ENCODE assay signal across 8 cellular contexts in the genomic region with DNA sequence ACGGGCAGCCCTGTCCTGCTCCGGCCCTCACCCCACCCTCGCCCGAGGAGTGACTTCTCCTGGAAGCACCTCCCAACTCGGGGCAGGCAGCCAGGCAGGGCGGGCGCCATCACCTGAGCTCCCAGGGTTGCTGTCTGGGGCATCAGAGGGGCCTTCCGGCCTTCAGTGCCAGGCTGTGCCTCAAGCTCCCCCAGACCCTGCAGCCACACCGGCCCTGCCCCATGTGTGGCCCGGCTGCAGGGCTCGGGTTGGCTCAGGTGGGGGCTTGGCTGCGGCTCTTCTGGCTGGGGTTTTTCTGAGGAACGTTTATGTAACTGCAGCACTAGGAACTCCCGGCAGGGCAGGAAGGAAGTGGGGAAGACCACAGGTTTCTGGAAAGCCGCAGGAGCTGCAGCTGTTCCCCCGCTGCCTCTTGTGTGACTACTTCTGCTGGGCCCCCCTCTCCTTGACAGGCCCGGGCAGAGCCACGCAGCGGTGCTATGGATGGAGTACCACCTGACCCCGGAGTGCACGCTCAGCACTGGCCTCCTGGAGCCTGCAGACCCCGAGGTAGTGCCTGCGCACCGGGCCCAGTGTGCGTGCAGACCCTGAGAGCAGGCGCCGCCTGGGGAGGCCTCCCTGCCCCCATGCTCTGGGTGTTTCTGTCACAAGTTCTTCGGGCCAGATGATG. TPM values are rescaled to one million over a fixed set of nuclear protein-coding genes. Genes with fewer than 3 reads are reported as not detected.
DNase-seq lines count a peak whose midpoint lies in the region; ATAC-seq, FAIRE-seq and TF ChIP-seq lines count a peak whose summit lies in the region.

No MANE protein-coding gene starts in this region.

- no peak overlapping the region for H3K14ac ChIP-seq in H1 (ENCODE audit: insufficient read length)

- peak overlapping the region; percentile 20 for H3K27ac Mint-ChIP-seq in activated CD4-positive, alpha-beta T cell treated with anti-CD3 and anti-CD28 coated beads, Interleukin-2, amount 10 ng/mL, durations not matched to agents 24 days and 14 days
- peak overlapping the region; percentile 25 to 71 for H3K27ac Mint-ChIP-seq in stimulated activated naive CD8-positive, alpha-beta T cell treated with anti-CD3 and anti-CD28 coated beads, Interleukin-15, amount 100 ng/mL, for 72 hours

- TF ChIP-seq RAD21 in H1 (IDR thresholded peaks at IDR 0.05 in 1 of 2, conservative IDR thresholded peaks at IDR 0.05 in 1 of 2; ENCODE audit: low read depth in 2 of 2, low read length in 2 of 2), result no peak

- H2BK5ac ChIP-seq in H1 (ENCODE audit: low read depth, low read length), result 0 out of 2 replicates have a peak overlapping the region, but pooled peaks have one; percentile 16

- FAIRE-seq in H1 (lab: Jason Lieb, UNC), result no peak

- H3K23ac ChIP-seq in H1 (ENCODE audit: insufficient read length), result no peak overlapping the region

- H3K4me1 Mint-ChIP-seq in activated CD4-positive, alpha-beta T cell treated with anti-CD3 and anti-CD28 coated beads, Interleukin-2, amount 10 ng/mL, durations not matched to agents 24 days and 14 days, result peaks cover 30% of the 10 kb centered on the region
- peaks cover 53% of the 10 kb centered on the region for H3K4me1 Mint-ChIP-seq in stimulated activated naive CD8-positive, alpha-beta T cell treated with anti-CD3 and anti-CD28 coated beads, Interleukin-15, amount 100 ng/mL, for 72 hours

- no peak overlapping the region for H3K18ac ChIP-seq in H1 (ENCODE audit: extremely low read depth, low read length)

- no peak overlapping the region for H2BK15ac ChIP-seq in H1 (ENCODE audit: low read length)

- peak; percentile 94 for DNase-seq in activated CD4-positive, alpha-beta T cell treated with anti-CD3 and anti-CD28 coated beads, Interleukin-2, amount 10 ng/mL, durations not matched to agents 24 days and 14 days
- no peak for DNase-seq in H1 (ENCODE audit: low read depth in 1 of 2, low spot score in 2 of 2)
- DNase-seq in stimulated activated naive CD8-positive, alpha-beta T cell treated with anti-CD3 and anti-CD28 coated beads, Interleukin-15, amount 100 ng/mL, for 72 hours, result peak; percentile 64 to 84
- no peak for DNase-seq in NCI-H146 (lab: John Stamatoyannopoulos, UW)
- no peak for DNase-seq in germinal center (ENCODE audit: low spot score)
- DNase-seq in BE2C, result no peak

- no peak overlapping the region for H3K9ac ChIP-seq in H1 (replicated peaks in 1 of 4; ENCODE audit: extremely low read depth in 1 of 4, low read depth in 3 of 4, low read length in 3 of 4)

- peaks cover 6 to 37% (median 18%) of the 10 kb centered on the region in 4 experiments; a peak in 7 of 8 replicates for H3K36me3 ChIP-seq in H1 (ENCODE audit: control insufficient read depth in 2 of 4, insufficient read depth in 4 of 4, low read length in 3 of 4)
- peaks cover 57% of the 10 kb centered on the region for H3K36me3 ChIP-seq in BE2C

- no peak overlapping the region for H2BK12ac ChIP-seq in H1 (ENCODE audit: low read depth, low read length)

- 96% methylated on average over 26 of the region's 28 CpGs; no CpG with 5 or more reads in 1 of the 2 experiments for WGBS in H1 (ENCODE audit: extremely low coverage in 1 of 2, insufficient coverage in 1 of 2, insufficient read length in 1 of 2, insufficient replicate concordance in 2 of 2, low coverage in 1 of 2, low lambda C conversion rate in 2 of 2, missing lambda C conversion rate in 1 of 2), 2 experiments

- peaks cover 0 to 11% of the 10 kb centered on the region in 2 experiments for H4K20me1 ChIP-seq in H1 (replicated peaks in 1 of 2; ENCODE audit: control insufficient read depth in 1 of 2, insufficient read depth in 2 of 2, low read length in 2 of 2)

- H3K4me1 ChIP-seq in H1 (replicated peaks in 1 of 4; ENCODE audit: control insufficient read depth in 3 of 4, insufficient read depth in 4 of 4, low read length in 3 of 4), result no peaks in the 10 kb centered on the region
- peaks cover 5% of the 10 kb centered on the region; the same call in 1 of the 2 replicates for H3K4me1 ChIP-seq in BE2C

- H3K27ac ChIP-seq in H1 (ENCODE audit: low read depth, low read length), result no peak overlapping the region

- H3K23me2 ChIP-seq in H1 (ENCODE audit: low read depth, low read length), result no peaks in the 10 kb centered on the region

- H3K4me3 ChIP-seq in H1 (ENCODE audit: extremely low read depth in 1 of 4, insufficient read depth in 2 of 4, low read depth in 3 of 4, low read length in 4 of 4) (no peak overlapping the region), BE2C (ENCODE audit: low read depth, low read length) (no peak overlapping the region)

- H3K4ac ChIP-seq in H1 (replicated peaks; ENCODE audit: insufficient read length, low read depth, low read length), result no peak overlapping the region

- H2BK20ac ChIP-seq in H1 (ENCODE audit: low read length), result no peak overlapping the region

- TF ChIP-seq CTCF in H1 (IDR thresholded peaks at IDR 0.05; ENCODE audit: control extremely low read depth in 1 of 3, insufficient read depth in 1 of 3, low read depth in 1 of 3, low read length in 3 of 3), result no peak
- no peak for TF ChIP-seq CTCF in BE2C (IDR thresholded peaks at IDR 0.05; ENCODE audit: low read depth, low read length)

- H4K5ac ChIP-seq in H1 (ENCODE audit: insufficient read length, low read depth, low read length), result no peak overlapping the region

- H2AK5ac ChIP-seq in H1 (ENCODE audit: low read depth, low read length), result no peak overlapping the region

- H2AFZ ChIP-seq in H1 (ENCODE audit: low read length), result no peak overlapping the region

- no peak overlapping the region for H4K91ac ChIP-seq in H1 (replicated peaks; ENCODE audit: insufficient read length, low read length)

- H3K79me2 ChIP-seq in H1 (ENCODE audit: control insufficient read depth in 1 of 2, insufficient read depth in 2 of 2, low read length in 2 of 2), result no peaks in the 10 kb centered on the region

- no peak for TF ChIP-seq EP300 in H1 (IDR thresholded peaks at IDR 0.05; ENCODE audit: borderline replicate concordance in 1 of 2, low read depth in 2 of 2, low read length in 2 of 2)

- ATAC-seq in GM19438 (IDR thresholded peaks at IDR 0.05; ENCODE audit: low read depth, unreplicated experiment) (peak; percentile 82), HG03378 (IDR thresholded peaks at IDR 0.05; ENCODE audit: unreplicated experiment) (peak; percentile 76)
- ATAC-seq in stimulated activated naive CD8-positive, alpha-beta T cell treated with anti-CD3 and anti-CD28 coated beads, Interleukin-15, amount 100 ng/mL, for 72 hours, result peak; percentile 90

- POLR2A ChIA-PET in H1 (lab: Charles Lee; ENCODE audit: partially characterized antibody), result interaction anchor here (1.2 to 1.6 kb wide), 3 partner anchors 10 to 22 kb away, joined by 3 to 6 read pairs (median 4); no protein-coding TSS in a partner anchor

- no peaks in the 10 kb centered on the region for H3K9me3 Mint-ChIP-seq in activated CD4-positive, alpha-beta T cell treated with anti-CD3 and anti-CD28 coated beads, Interleukin-2, amount 10 ng/mL, durations not matched to agents 24 days and 14 days
- no peaks in the 10 kb centered on the region for H3K9me3 Mint-ChIP-seq in stimulated activated naive CD8-positive, alpha-beta T cell treated with anti-CD3 and anti-CD28 coated beads, Interleukin-15, amount 100 ng/mL, for 72 hours

- no peak overlapping the region for H3K56ac ChIP-seq in H1 (replicated peaks; ENCODE audit: insufficient read length, low read depth, low read length)

- no peaks in the 10 kb centered on the region for H3K79me1 ChIP-seq in H1 (ENCODE audit: low read depth, low read length)

- TF ChIP-seq POLR2A in H1 (IDR thresholded peaks at IDR 0.05; ENCODE audit: control extremely low read depth in 1 of 2, low read depth in 2 of 2, low read length in 2 of 2), result no peak

- CTCF ChIA-PET in H1 (lab: Charles Lee; ENCODE audit: partially characterized antibody), result interaction anchor here (0.6 to 6.2 kb wide), 28 partner anchors 10 to 179 kb away, joined by 3 to 95 read pairs (median 5); a partner anchor contains a TSS

- H2BK120ac ChIP-seq in H1 (replicated peaks; ENCODE audit: low read depth, low read length), result no peak overlapping the region

- H3K9me3 ChIP-seq in H1 (ENCODE audit: insufficient read depth in 2 of 2, low read depth in 1 of 2, low read length in 1 of 2) (no peaks in the 10 kb centered on the region), BE2C (no peaks in the 10 kb centered on the region)

- intact Hi-C loops in activated CD4-positive, alpha-beta T cell treated with anti-CD3 and anti-CD28 coated beads, Interleukin-2, amount 10 ng/mL, durations not matched to agents 24 days and 14 days (cut with micrococcal nuclease), result no loop called here

- H3K36me3 Mint-ChIP-seq in activated CD4-positive, alpha-beta T cell treated with anti-CD3 and anti-CD28 coated beads, Interleukin-2, amount 10 ng/mL, durations not matched to agents 24 days and 14 days (ENCODE audit: low read depth), result peaks cover 77% of the 10 kb centered on the region

- H3K27me3 ChIP-seq in H1 (replicated peaks in 1 of 4; ENCODE audit: control insufficient read depth in 3 of 4, extremely low read depth in 1 of 4, insufficient read depth in 3 of 4, low read length in 3 of 4) (no peaks in the 10 kb centered on the region), BE2C (no peaks in the 10 kb centered on the region)

- no peak overlapping the region for H3K4me2 ChIP-seq in H1 (ENCODE audit: insufficient read depth in 1 of 2, low read depth in 2 of 2, low read length in 2 of 2)

- peak overlapping the region; percentile 75 for H3K4me3 Mint-ChIP-seq in activated CD4-positive, alpha-beta T cell treated with anti-CD3 and anti-CD28 coated beads, Interleukin-2, amount 10 ng/mL, durations not matched to agents 24 days and 14 days
- H3K4me3 Mint-ChIP-seq in stimulated activated naive CD8-positive, alpha-beta T cell treated with anti-CD3 and anti-CD28 coated beads, Interleukin-15, amount 100 ng/mL, for 72 hours, result peak overlapping the region; percentile 33 to 75

- H3K27me3 Mint-ChIP-seq in activated CD4-positive, alpha-beta T cell treated with anti-CD3 and anti-CD28 coated beads, Interleukin-2, amount 10 ng/mL, durations not matched to agents 24 days and 14 days, result peaks cover 2% of the 10 kb centered on the region
- H3K27me3 Mint-ChIP-seq in stimulated activated naive CD8-positive, alpha-beta T cell treated with anti-CD3 and anti-CD28 coated beads, Interleukin-15, amount 100 ng/mL, for 72 hours, result no peaks in the 10 kb centered on the region

- no peak overlapping the region for H4K8ac ChIP-seq in H1 (ENCODE audit: extremely low read depth, insufficient read depth, low read length)

RNA-seq across cellular contexts. Expression of a gene that starts 45.6 kb away (rescaled TPM):
- total RNA-seq in activated CD4-positive, alpha-beta T cell treated with anti-CD3 and anti-CD28 coated beads, Interleukin-2, amount 10 ng/mL, durations not matched to agents 24 days and 14 days, result 69.7 and 72.2 TPM in 2 replicates
- 48.2 and 48.7 TPM in 2 replicates for total RNA-seq in H1 (2021; fragmentation: NEBNext Ultra II Directional; extraction: Animal tissue kit (Norgen Biotek cat#: 25700))
- 49.3 and 67.4 TPM in 2 replicates for polyA plus RNA-seq in H1 (2011; rRNA removed)
- polyA plus RNA-seq in H1 (2011; cell fraction: cytosol; rRNA removed), result 70.2 TPM
- 200 TPM for polyA plus RNA-seq in H1 (2011; cell fraction: nucleus; rRNA removed)
- polyA plus RNA-seq in H1 (2012, experiment 1 of 2), result 48.4 to 57.0 TPM (median 53.5 TPM) in 4 replicates
- 53.6 TPM for polyA plus RNA-seq in H1 (2012, experiment 2 of 2)
- 37.0 TPM for polyA plus RNA-seq in H1 (2013, experiment 1 of 2)
- polyA plus RNA-seq in H1 (2013, experiment 2 of 2), result 33.0 TPM
- 65.7 and 68.2 TPM in 2 replicates for polyA minus RNA-seq in H1 (2011; rRNA and poly(A)+ RNA removed)
- polyA minus RNA-seq in H1 (2011; cell fraction: cytosol; rRNA and poly(A)+ RNA removed), result 44.0 TPM
- 57.0 TPM for polyA minus RNA-seq in H1 (2011; cell fraction: nucleus; rRNA and poly(A)+ RNA removed)
- 67.4 TPM for polyA plus RNA-seq in BE2C (2012; ENCODE audit: insufficient read depth, insufficient read length, low read depth)

RNA-seq across cellular contexts. Expression of a gene that starts 45.6 kb away (rescaled TPM):
- 22.3 and 27.1 TPM in 2 replicates for total RNA-seq in activated CD4-positive, alpha-beta T cell treated with anti-CD3 and anti-CD28 coated beads, Interleukin-2, amount 10 ng/mL, durations not matched to agents 24 days and 14 days
- total RNA-seq in H1 (2021; fragmentation: NEBNext Ultra II Directional; extraction: Animal tissue kit (Norgen Biotek cat#: 25700)), result 16.4 and 21.3 TPM in 2 replicates
- polyA plus RNA-seq in H1 (2011; rRNA removed), result 7.3 and 7.6 TPM in 2 replicates
- polyA plus RNA-seq in H1 (2011; cell fraction: cytosol; rRNA removed), result 12.4 TPM
- polyA plus RNA-seq in H1 (2011; cell fraction: nucleus; rRNA removed), result 15.3 TPM
- polyA plus RNA-seq in H1 (2012, experiment 1 of 2), result 9.3 to 16.0 TPM (median 12.7 TPM) in 4 replicates
- polyA plus RNA-seq in H1 (2012, experiment 2 of 2), result 3.8 TPM
- polyA plus RNA-seq in H1 (2013, experiment 1 of 2), result 10.4 TPM
- 9.0 TPM for polyA plus RNA-seq in H1 (2013, experiment 2 of 2)
- 10.2 and 11.4 TPM in 2 replicates for polyA minus RNA-seq in H1 (2011; rRNA and poly(A)+ RNA removed)
- polyA minus RNA-seq in H1 (2011; cell fraction: cytosol; rRNA and poly(A)+ RNA removed), result 6.2 TPM
- 18.8 TPM for polyA minus RNA-seq in H1 (2011; cell fraction: nucleus; rRNA and poly(A)+ RNA removed)
- polyA plus RNA-seq in BE2C (2012; ENCODE audit: insufficient read depth, insufficient read length, low read depth), result 23.0 TPM

Comparison
In these comparisons a context has a peak if more than half of its experiments do, and no peak if none do; other contexts are left out.
1. DNase-seq: peak in activated CD4-positive, alpha-beta T cell treated with anti-CD3 and anti-CD28 coated beads, Interleukin-2, amount 10 ng/mL, durations not matched to agents 24 days and 14 days (single experiment) and stimulated activated naive CD8-positive, alpha-beta T cell treated with anti-CD3 and anti-CD28 coated beads, Interleukin-15, amount 100 ng/mL, for 72 hours (2 of 2); none in H1 (0 of 2), NCI-H146 (single experiment), germinal center (single experiment) and BE2C (single experiment).
2. Peak in every context shown above with its lines, with median percentiles within 50 percentile points of each other: ATAC-seq.